Comparison of ENCODE assay signal across 1 cellular context in the genomic region with DNA sequence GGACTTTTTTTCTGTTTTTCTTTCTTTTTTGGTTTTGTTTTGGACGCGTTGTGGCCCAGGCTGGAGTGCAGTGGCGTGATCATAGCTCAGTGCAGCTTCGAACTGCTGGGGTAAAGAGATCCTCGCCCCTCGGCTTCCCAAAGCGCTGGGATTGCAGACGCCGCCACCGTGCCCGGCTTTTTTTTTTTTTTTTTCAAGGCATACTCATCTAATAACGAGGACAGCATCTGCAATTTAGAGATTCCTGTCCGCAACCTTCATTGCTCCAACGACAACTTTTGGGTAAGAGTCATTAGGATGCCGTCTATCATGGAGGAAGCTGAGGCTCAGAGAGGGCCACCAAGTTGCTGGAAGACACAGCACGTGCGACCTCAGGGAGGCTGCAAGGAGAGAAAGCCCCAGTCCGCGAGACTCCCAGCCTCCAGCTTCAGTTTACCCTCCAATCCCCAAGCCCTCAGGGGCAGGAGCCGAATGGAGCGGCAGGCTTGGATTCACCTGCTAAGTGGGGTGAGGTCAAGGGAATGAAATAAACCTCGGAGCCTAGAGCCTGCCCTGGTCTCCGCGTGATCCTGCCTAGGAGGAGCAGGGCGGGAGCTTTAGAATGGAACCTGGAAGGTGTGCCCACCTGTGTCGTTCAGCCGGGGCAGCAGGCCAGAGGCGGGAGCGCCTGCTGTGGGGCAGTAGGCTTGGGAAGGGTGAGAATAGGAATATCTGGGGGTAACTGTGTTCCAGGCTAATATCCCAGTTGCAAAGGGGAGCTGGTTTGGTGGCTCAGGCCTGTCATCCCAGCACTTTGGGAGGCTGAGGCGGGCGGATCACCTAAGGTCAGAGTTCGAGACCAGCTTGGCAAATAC.
TF ChIP-seq lines count a peak whose summit lies in the region.

No MANE protein-coding gene starts in this region.

TF ChIP-seq in endothelial cell of umbilical vein, 7 proteins besides CTCF, POLR2A, EP300 and RAD21:
- TF ChIP-seq FOS (IDR thresholded peaks at IDR 0.05; ENCODE audit: borderline replicate concordance, insufficient read depth, low read length) (no peak), EZH2 (IDR thresholded peaks at IDR 0.05; ENCODE audit: borderline replicate concordance, low read depth, low read length, severe bottlenecking) (no peak), GATA2 (IDR thresholded peaks at IDR 0.05; ENCODE audit: insufficient read depth, insufficient read length, low read depth, low read length) (no peak), POLR2AphosphoS5 (IDR thresholded peaks at IDR 0.05; ENCODE audit: insufficient read depth, low read depth, low read length) (no peak), JUN (IDR thresholded peaks at IDR 0.05; ENCODE audit: borderline replicate concordance, insufficient read depth, insufficient read length, low read depth) (no peak), MYC (IDR thresholded peaks at IDR 0.05; ENCODE audit: low read depth, low read length) (no peak)
- TF ChIP-seq, protein P1, sequence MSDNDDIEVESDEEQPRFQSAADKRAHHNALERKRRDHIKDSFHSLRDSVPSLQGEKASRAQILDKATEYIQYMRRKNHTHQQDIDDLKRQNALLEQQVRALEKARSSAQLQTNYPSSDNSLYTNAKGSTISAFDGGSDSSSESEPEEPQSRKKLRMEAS (IDR thresholded peaks at IDR 0.05; ENCODE audit: insufficient read depth, insufficient read length) = no peak
